Comparison of ENCODE assay signal across 27 cellular contexts in the genomic region with DNA sequence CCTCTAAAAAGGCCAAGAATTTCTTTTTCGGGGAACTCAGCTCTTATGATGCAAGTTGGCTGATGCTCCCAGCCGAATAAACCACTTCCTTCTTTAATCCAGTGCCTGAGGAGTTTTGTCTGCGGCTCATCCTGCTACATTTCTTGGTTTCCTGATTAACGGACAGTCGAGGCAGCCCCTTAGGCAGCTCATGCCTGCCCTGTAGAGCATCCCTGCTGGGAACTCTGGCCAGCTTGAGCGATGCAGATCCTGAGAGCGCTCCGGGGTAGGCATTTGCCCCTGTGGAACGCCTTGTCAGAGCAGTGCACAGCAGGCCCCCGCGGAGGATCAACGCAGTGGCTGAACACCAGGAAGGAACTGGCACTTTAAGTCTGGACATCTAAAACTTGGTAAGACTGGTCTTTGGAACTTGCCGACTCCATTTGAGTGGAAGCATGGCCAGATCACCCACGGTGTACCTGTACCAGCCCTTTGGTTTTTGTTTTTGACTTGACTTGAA. TPM values are rescaled to one million over a fixed set of nuclear protein-coding genes. Genes with fewer than 3 reads are reported as not detected.
DNase-seq lines count a peak whose midpoint lies in the region; ATAC-seq, FAIRE-seq and TF ChIP-seq lines count a peak whose summit lies in the region.
"Had no signal": no experiment of that assay in that cellular context is flagged by ENCODE, and none has a peak within 500 bp of the region (broad histone marks: within the 10 kb centered on the region; RNA-seq: fewer than 3 reads in every experiment).

No MANE protein-coding gene starts in this region.

- H3K9me3 ChIP-seq in kidney (ENCODE audit: control insufficient read depth in 1 of 2, low read length in 2 of 2), result no peaks in the 10 kb centered on the region
- H3K9me3 ChIP-seq in spleen, result no peaks in the 10 kb centered on the region
- H3K9me3 ChIP-seq in PC-3 (ENCODE audit: low read length), result no peaks in the 10 kb centered on the region
- H3K9me3 ChIP-seq: A549, BE2C, HAP-1 had no signal

- no peaks in the 10 kb centered on the region for H3K9me3 Mint-ChIP-seq in activated CD4-positive, alpha-beta memory T cell treated with anti-CD3 and anti-CD28 coated beads for 36 hours
- H3K9me3 Mint-ChIP-seq: CD4-positive, alpha-beta T cell; CD8-positive, alpha-beta memory T cell; HFFc6 had no signal

- 66 to 83% (median 81%) methylated on average over 5 to 14 of the region's 14 CpGs for whole genome bisulfite sequencing in spleen, 5 donors

- H3K27me3 ChIP-seq in spleen (replicated peaks in 1 of 7) (no peaks in the 10 kb centered on the region), PC-3 (ENCODE audit: low read length) (peaks cover 10% of the 10 kb centered on the region)
- H3K27me3 ChIP-seq: BE2C had no signal

- no peaks in the 10 kb centered on the region for H3K9me2 ChIP-seq in PC-3 (replicated peaks; ENCODE audit: low read length)

- TF ChIP-seq POLR2A in spleen (IDR thresholded peaks at IDR 0.05), result no peak

- H3K4me2 ChIP-seq in PC-3 (ENCODE audit: low read length), result no peak overlapping the region
- H3K4me2 ChIP-seq: A549; BLaER1 treated with 17β-estradiol and CSF1 and Interleukin-3, amounts not matched to agents 10 nM and 100 nM had no signal

- H3K9ac ChIP-seq in kidney (ENCODE audit: low read length in 2 of 2), result no peak overlapping the region
- H3K9ac ChIP-seq in PC-3 (ENCODE audit: low read length), result no peak overlapping the region
- H3K9ac ChIP-seq: BLaER1 treated with 17β-estradiol and CSF1 and Interleukin-3, amounts not matched to agents 10 nM and 100 nM had no signal

- POLR2A ChIA-PET in activated CD4-positive, alpha-beta memory T cell treated with anti-CD3 and anti-CD28 coated beads for 36 hours (lab: Charles Lee), result no interaction called here
- POLR2A ChIA-PET in PC-3 (lab: Charles Lee; ENCODE audit: unreplicated experiment), result no interaction called here

- H3K36me3 Mint-ChIP-seq in activated CD4-positive, alpha-beta memory T cell treated with anti-CD3 and anti-CD28 coated beads for 36 hours, result no peaks in the 10 kb centered on the region
- H3K36me3 Mint-ChIP-seq: CD14-positive monocyte; CD8-positive, alpha-beta memory T cell had no signal

- H3K27ac Mint-ChIP-seq in activated CD4-positive, alpha-beta memory T cell treated with anti-CD3 and anti-CD28 coated beads for 36 hours, result no peak overlapping the region
- H3K27ac Mint-ChIP-seq: CD14-positive monocyte; CD4-positive, alpha-beta T cell; HFFc6 had no signal

- no peaks in the 10 kb centered on the region for H3K27me3 Mint-ChIP-seq in activated CD4-positive, alpha-beta memory T cell treated with anti-CD3 and anti-CD28 coated beads for 36 hours
- H3K27me3 Mint-ChIP-seq: CD4-positive, alpha-beta T cell; CD8-positive, alpha-beta memory T cell had no signal

- H3K4me1 Mint-ChIP-seq in activated CD4-positive, alpha-beta memory T cell treated with anti-CD3 and anti-CD28 coated beads for 36 hours (ENCODE audit: low read depth), result no peaks in the 10 kb centered on the region
- H3K4me1 Mint-ChIP-seq: CD14-positive monocyte; CD8-positive, alpha-beta memory T cell had no signal

- no peaks in the 10 kb centered on the region for H3K4me1 ChIP-seq in kidney (ENCODE audit: control insufficient read depth in 1 of 2, insufficient read depth in 1 of 2, low read depth in 1 of 2, low read length in 2 of 2)
- no peaks in the 10 kb centered on the region for H3K4me1 ChIP-seq in spleen
- H3K4me1 ChIP-seq in PC-3 (ENCODE audit: insufficient read depth, low read length), result no peaks in the 10 kb centered on the region
- H3K4me1 ChIP-seq: A549; BE2C; BLaER1 treated with 17β-estradiol and CSF1 and Interleukin-3, amounts not matched to agents 10 nM and 100 nM; HAP-1 had no signal

- H4K20me1 ChIP-seq in PC-3 (ENCODE audit: low read length), result no peaks in the 10 kb centered on the region
- H4K20me1 ChIP-seq: BLaER1 treated with 17β-estradiol and CSF1 and Interleukin-3, amounts not matched to agents 10 nM and 100 nM had no signal

- no peak overlapping the region for H3K4me3 Mint-ChIP-seq in activated CD4-positive, alpha-beta memory T cell treated with anti-CD3 and anti-CD28 coated beads for 36 hours
- H3K4me3 Mint-ChIP-seq: CD14-positive monocyte; CD4-positive, alpha-beta T cell; CD8-positive, alpha-beta memory T cell; HFFc6 had no signal

- BruUV-seq in PC-3 (replicated peaks; lab: Mats Ljungman, UMichigan), result no TSS peak

- H3K36me3 ChIP-seq in kidney (ENCODE audit: control insufficient read depth in 1 of 2, insufficient read depth in 2 of 2, low read length in 2 of 2) (no peaks in the 10 kb centered on the region), spleen (no peaks in the 10 kb centered on the region), PC-3 (ENCODE audit: low read depth, low read length) (no peaks in the 10 kb centered on the region)
- H3K36me3 ChIP-seq: BE2C; BLaER1 treated with 17β-estradiol and CSF1 and Interleukin-3, amounts not matched to agents 10 nM and 100 nM; HAP-1 had no signal

- DNase-seq in NOMO-1 treated with DMSO at 0.1 percent for 48 hours (lab: John Stamatoyannopoulos, UW; ENCODE audit: unreplicated experiment) (peak; percentile 9), NOMO-1 (lab: John Stamatoyannopoulos, UW; ENCODE audit: unreplicated experiment in 2 of 2) (no peak), MV-4-11 (lab: John Stamatoyannopoulos, UW) (peak; percentile 0), kidney (peak; percentile 49), spleen (peak; percentile 47), PC-3 (no peak)
- DNase-seq in activated CD4-positive, alpha-beta memory T cell treated with anti-CD3 and anti-CD28 coated beads for 36 hours, result no peak
- DNase-seq: 8988T; ACHN; AML-193; BE2C; CD4-positive, alpha-beta T cell; CD8-positive, alpha-beta memory T cell; DMS 273 treated with DMSO at 0.1 percent for 48 hours; DMS79 treated with DMSO at 0.1 percent for 48 hours; GOT3; HFFc6 had no signal

- H3K27ac ChIP-seq in kidney (ENCODE audit: low read depth in 2 of 2, low read length in 2 of 2), result no peak overlapping the region
- no peak overlapping the region for H3K27ac ChIP-seq in spleen
- H3K27ac ChIP-seq in PC-3 (ENCODE audit: low read length), result no peak overlapping the region
- H3K27ac ChIP-seq: A549; BLaER1 treated with 17β-estradiol and CSF1 and Interleukin-3, amounts not matched to agents 10 nM and 100 nM had no signal

- TF ChIP-seq CTCF in kidney (IDR thresholded peaks at IDR 0.05; ENCODE audit: borderline replicate concordance, extremely low read depth, insufficient read depth), result no peak
- TF ChIP-seq CTCF in spleen (IDR thresholded peaks at IDR 0.05 in 8 of 11, conservative IDR thresholded peaks at IDR 0.05 in 3 of 11), result no peak
- TF ChIP-seq CTCF in PC-3 (conservative IDR thresholded peaks at IDR 0.05; ENCODE audit: low read depth, low read length), result no peak

- ATAC-seq in HG03571 (IDR thresholded peaks at IDR 0.05; ENCODE audit: unreplicated experiment), result no peak
- ATAC-seq in PC-3, result no peak
- ATAC-seq: A549 had no signal

- H3F3A ChIP-seq in PC-3 (ENCODE audit: low read length, unreplicated experiment), result no peaks in the 10 kb centered on the region

- H3K79me2 ChIP-seq in PC-3 (ENCODE audit: low read length), result no peaks in the 10 kb centered on the region

- intact Hi-C loops in kidney (cut with DNase I) (no loop called here), spleen (cut with DNase I; ENCODE audit: low total_unique reads) (no loop called here), PC-3 (cut with micrococcal nuclease) (no loop called here)
- intact Hi-C loops in activated CD4-positive, alpha-beta memory T cell treated with anti-CD3 and anti-CD28 coated beads for 36 hours (cut with micrococcal nuclease), result no loop called here

- no peak for FAIRE-seq in kidney (lab: Jason Lieb, UNC)
- FAIRE-seq: D721Med, GM12892, H54 had no signal

- CTCF ChIA-PET in activated CD4-positive, alpha-beta memory T cell treated with anti-CD3 and anti-CD28 coated beads for 36 hours (lab: Charles Lee), result interaction anchor here (1.4 kb wide), 1 partner anchor 41 kb away, joined by 3 read pairs; no protein-coding TSS in a partner anchor
- CTCF ChIA-PET in PC-3 (lab: Charles Lee), result no interaction called here

- H2AFZ ChIP-seq in PC-3 (ENCODE audit: low read length), result no peak overlapping the region

- H3K4me3 ChIP-seq in kidney (ENCODE audit: low read length in 2 of 2) (no peak overlapping the region), spleen (no peak overlapping the region), PC-3 (ENCODE audit: low read length) (no peak overlapping the region)
- H3K4me3 ChIP-seq: A549; BLaER1 treated with 17β-estradiol and CSF1 and Interleukin-3, amounts not matched to agents 10 nM and 100 nM; HAP-1 had no signal

RNA-seq across cellular contexts. Expression of a gene that starts 3.1 kb away (rescaled TPM):
- total RNA-seq in kidney, result not detected
- not detected for polyA plus RNA-seq in kidney (ENCODE audit: insufficient read depth, low read depth, low replicate concordance)
- total RNA-seq in spleen, result not detected
- not detected for polyA plus RNA-seq in spleen
- not detected for total RNA-seq in activated CD4-positive, alpha-beta memory T cell treated with anti-CD3 and anti-CD28 coated beads for 36 hours
- not detected in 2 replicates for total RNA-seq in PC-3 (2014; rRNA removed)
- total RNA-seq: CD4-positive, alpha-beta T cell; CD8-positive, alpha-beta memory T cell; G401; HFFc6 had no signal
- polyA plus RNA-seq: CD14-positive monocyte; CD8-positive, alpha-beta memory T cell had no signal

RNA-seq across cellular contexts. Expression of a gene that starts 3.4 kb away (rescaled TPM):
- total RNA-seq in kidney, result not detected
- polyA plus RNA-seq in kidney (ENCODE audit: insufficient read depth, low read depth, low replicate concordance), result not detected
- total RNA-seq in spleen, result not detected
- polyA plus RNA-seq in spleen, result under 1 TPM in 1 of 3 donors, not detected in 2; 0.02 TPM
- not detected for total RNA-seq in activated CD4-positive, alpha-beta memory T cell treated with anti-CD3 and anti-CD28 coated beads for 36 hours
- not detected in 2 replicates for total RNA-seq in PC-3 (2014; rRNA removed)
- total RNA-seq: CD4-positive, alpha-beta T cell; CD8-positive, alpha-beta memory T cell; Daoy; G401; HFFc6 had no signal
- polyA plus RNA-seq: CD14-positive monocyte; CD8-positive, alpha-beta memory T cell had no signal

RNA-seq across cellular contexts. Expression of a gene that starts 18.5 kb away (rescaled TPM):
- total RNA-seq in kidney (not detected), spleen (not detected), PC-3 (2014; rRNA removed) (not detected in 2 replicates)
- polyA plus RNA-seq in kidney (ENCODE audit: insufficient read depth, low read depth, low replicate concordance) (not detected), spleen (not detected)
- total RNA-seq in activated CD4-positive, alpha-beta memory T cell treated with anti-CD3 and anti-CD28 coated beads for 36 hours, result not detected
- total RNA-seq: CD4-positive, alpha-beta T cell; CD8-positive, alpha-beta memory T cell; Daoy; G401; HFFc6 had no signal
- polyA plus RNA-seq: A549; CD14-positive monocyte; CD8-positive, alpha-beta memory T cell had no signal

RNA-seq across cellular contexts. Expression of a gene that starts 35.8 kb away (rescaled TPM):
- not detected for total RNA-seq in kidney
- polyA plus RNA-seq in kidney (ENCODE audit: insufficient read depth, low read depth, low replicate concordance), result not detected
- not detected for total RNA-seq in spleen
- polyA plus RNA-seq in spleen, result not detected
- not detected for total RNA-seq in activated CD4-positive, alpha-beta memory T cell treated with anti-CD3 and anti-CD28 coated beads for 36 hours
- not detected in 2 replicates for total RNA-seq in PC-3 (2014; rRNA removed)
- total RNA-seq: CD4-positive, alpha-beta T cell; CD8-positive, alpha-beta memory T cell; G401; HFFc6 had no signal
- polyA plus RNA-seq: A549; CD14-positive monocyte; CD8-positive, alpha-beta memory T cell had no signal

RNA-seq across cellular contexts. Expression of a gene that starts 53.1 kb away (rescaled TPM):
- not detected for total RNA-seq in kidney
- not detected for polyA plus RNA-seq in kidney (ENCODE audit: insufficient read depth, low read depth, low replicate concordance)
- total RNA-seq in spleen, result not detected
- not detected for polyA plus RNA-seq in spleen
- total RNA-seq in activated CD4-positive, alpha-beta memory T cell treated with anti-CD3 and anti-CD28 coated beads for 36 hours, result not detected
- total RNA-seq in PC-3 (2014; rRNA removed), result not detected in 2 replicates
- total RNA-seq: CD4-positive, alpha-beta T cell; CD8-positive, alpha-beta memory T cell; Daoy; G401; HFFc6 had no signal
- polyA plus RNA-seq: A549; CD14-positive monocyte; CD8-positive, alpha-beta memory T cell had no signal

Comparison
In these comparisons a context has a peak if more than half of its experiments do, and no peak if none do; other contexts are left out.
1. DNase-seq: peak in NOMO-1 treated with DMSO at 0.1 percent for 48 hours (single experiment), MV-4-11 (single experiment), kidney (single experiment) and spleen (single experiment); none in NOMO-1 (0 of 2), activated CD4-positive, alpha-beta memory T cell treated with anti-CD3 and anti-CD28 coated beads for 36 hours (single experiment) and PC-3 (single experiment).